ENCODE assay signal across 16 cellular contexts in the genomic region with DNA sequence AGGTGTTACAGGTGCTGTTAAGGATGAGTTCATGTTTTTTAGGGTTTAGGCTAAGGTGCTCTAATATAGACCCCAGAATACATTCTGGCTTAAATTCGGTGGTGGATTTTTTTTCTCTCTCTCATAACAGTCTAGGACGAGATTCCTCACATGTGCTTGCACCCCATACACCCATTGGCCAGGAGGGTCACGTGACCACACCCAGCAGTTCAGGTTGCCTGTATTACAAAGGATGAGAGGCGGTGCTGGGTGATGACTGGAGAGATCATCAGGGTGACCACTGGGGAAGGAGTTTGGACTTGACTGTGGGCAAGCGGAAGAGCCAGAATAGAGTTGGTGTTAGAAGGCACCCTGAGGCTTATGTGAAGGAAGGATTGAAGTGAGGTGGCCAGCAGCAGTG. TPM values are rescaled to one million over a fixed set of nuclear protein-coding genes. Genes with fewer than 3 reads are reported as not detected.
DNase-seq lines count a peak whose midpoint lies in the region; ATAC-seq, FAIRE-seq and TF ChIP-seq lines count a peak whose summit lies in the region.
"Had no signal": no experiment of that assay in that cellular context is flagged by ENCODE, and none has a peak within 500 bp of the region (broad histone marks: within the 10 kb centered on the region; RNA-seq: fewer than 3 reads in every experiment).

No MANE protein-coding gene starts in this region.

- peaks cover 76% of the 10 kb centered on the region for H3K36me3 Mint-ChIP-seq in T-helper 1 cell treated with Interleukin-12 subunit alpha and Interleukin-12 subunit beta and Interleukin-4 antibody, amounts not matched to agents 30 μg/mL and 1 μg/mL, for 36 hours (ENCODE audit: low read depth)
- peaks cover 34 to 76% (median 48%) of the 10 kb centered on the region in 5 donors for H3K36me3 Mint-ChIP-seq in naive thymus-derived CD4-positive, alpha-beta T cell

- H4K8ac ChIP-seq in H1 (ENCODE audit: extremely low read depth, insufficient read depth, low read length) = no peak overlapping the region

- TF ChIP-seq RAD21 in Ishikawa (IDR thresholded peaks at IDR 0.05; ENCODE audit: low read depth) = no peak
- no peak for TF ChIP-seq RAD21 in H1 (IDR thresholded peaks at IDR 0.05 in 1 of 2, conservative IDR thresholded peaks at IDR 0.05 in 1 of 2; ENCODE audit: low read depth in 2 of 2, low read length in 2 of 2)

- no peak overlapping the region for H2BK15ac ChIP-seq in H1 (ENCODE audit: low read length)

- CTCF ChIA-PET in H1 (lab: Charles Lee; ENCODE audit: partially characterized antibody) = interaction anchor here (1.3 kb wide), 1 partner anchor 12 kb away, joined by 4 read pairs; no protein-coding TSS in a partner anchor
- CTCF ChIA-PET in naive thymus-derived CD4-positive, alpha-beta T cell (lab: Charles Lee) = no interaction called here

- TF ChIP-seq CTCF in H1 (IDR thresholded peaks at IDR 0.05; ENCODE audit: control extremely low read depth in 1 of 3, insufficient read depth in 1 of 3, low read depth in 1 of 3, low read length in 3 of 3) = no peak

- H3K4me1 Mint-ChIP-seq in T-helper 1 cell treated with Interleukin-12 subunit alpha and Interleukin-12 subunit beta and Interleukin-4 antibody, amounts not matched to agents 30 μg/mL and 1 μg/mL, for 36 hours (ENCODE audit: low read depth) = no peaks in the 10 kb centered on the region
- H3K4me1 Mint-ChIP-seq in naive thymus-derived CD4-positive, alpha-beta T cell = peaks cover 0 to 11% (median 4%) of the 10 kb centered on the region in 7 donors
- H3K4me1 Mint-ChIP-seq: H9 had no signal

- H3K27me3 Mint-ChIP-seq in T-helper 1 cell treated with Interleukin-12 subunit alpha and Interleukin-12 subunit beta and Interleukin-4 antibody, amounts not matched to agents 30 μg/mL and 1 μg/mL, for 36 hours (ENCODE audit: low read depth) = no peaks in the 10 kb centered on the region
- H3K27me3 Mint-ChIP-seq in naive thymus-derived CD4-positive, alpha-beta T cell = no peaks in the 10 kb centered on the region

- intact Hi-C loops in naive thymus-derived CD4-positive, alpha-beta T cell (cut with micrococcal nuclease) = no loop called here

- ATAC-seq in naive thymus-derived CD4-positive, alpha-beta T cell = no peak

- DNase-seq in T-helper 1 cell = no peak
- no peak for DNase-seq in H1 (ENCODE audit: low read depth in 1 of 2, low spot score in 2 of 2)
- DNase-seq in naive thymus-derived CD4-positive, alpha-beta T cell = no peak
- DNase-seq in COLO668 (lab: John Stamatoyannopoulos, UW; ENCODE audit: unreplicated experiment) = no peak
- DNase-seq in activated gamma-delta T cell treated with Interleukin-2 at 50 U/mL for 16 hours = no peak
- no peak for DNase-seq in effector memory CD4-positive, alpha-beta T cell
- DNase-seq: DMS153, H9, NCI-H1436 treated with DMSO at 0.1 percent for 48 hours, NCI-H2081, NCI-H524 had no signal

- 84% methylated on average over 5 of the region's 5 CpGs; no CpG with 5 or more reads in 1 of the 2 experiments for WGBS in H1 (ENCODE audit: extremely low coverage in 1 of 2, insufficient coverage in 1 of 2, insufficient read length in 1 of 2, insufficient replicate concordance in 2 of 2, low coverage in 1 of 2, low lambda C conversion rate in 2 of 2, missing lambda C conversion rate in 1 of 2), 2 experiments

- H3K23me2 ChIP-seq in H1 (ENCODE audit: low read depth, low read length) = no peaks in the 10 kb centered on the region

- no peak overlapping the region for H3K4ac ChIP-seq in H1 (replicated peaks; ENCODE audit: insufficient read length, low read depth, low read length)

- H2BK120ac ChIP-seq in H1 (replicated peaks; ENCODE audit: low read depth, low read length) = no peak overlapping the region

- H3K27me3 ChIP-seq in H1 (replicated peaks in 1 of 4; ENCODE audit: control insufficient read depth in 3 of 4, extremely low read depth in 1 of 4, insufficient read depth in 3 of 4, low read length in 3 of 4) = no peaks in the 10 kb centered on the region
- no peaks in the 10 kb centered on the region for H3K27me3 ChIP-seq in naive thymus-derived CD4-positive, alpha-beta T cell (ENCODE audit: control insufficient read depth in 2 of 2, insufficient read depth in 2 of 2, low read length in 2 of 2)
- H3K27me3 ChIP-seq in effector memory CD4-positive, alpha-beta T cell (replicated peaks; ENCODE audit: control insufficient read depth, insufficient read depth, low read length, poor library complexity, severe bottlenecking) = no peaks in the 10 kb centered on the region
- H3K27me3 ChIP-seq: BLaER1 treated with 17β-estradiol and CSF1 and Interleukin-3, amounts not matched to agents 10 nM and 100 nM had no signal

- no peak overlapping the region for H3K4me2 ChIP-seq in H1 (ENCODE audit: insufficient read depth in 1 of 2, low read depth in 2 of 2, low read length in 2 of 2)
- H3K4me2 ChIP-seq: BLaER1 treated with 17β-estradiol and CSF1 and Interleukin-3, amounts not matched to agents 10 nM and 100 nM had no signal

- peak overlapping the region; percentile 6 for H3K27ac Mint-ChIP-seq in T-helper 1 cell treated with Interleukin-12 subunit alpha and Interleukin-12 subunit beta and Interleukin-4 antibody, amounts not matched to agents 30 μg/mL and 1 μg/mL, for 36 hours
- H3K27ac Mint-ChIP-seq in naive thymus-derived CD4-positive, alpha-beta T cell = peak overlapping the region in 5 of 9 donors; percentile 5 to 58 (median 33)

- no peaks in the 10 kb centered on the region for H3K9me3 Mint-ChIP-seq in T-helper 1 cell treated with Interleukin-12 subunit alpha and Interleukin-12 subunit beta and Interleukin-4 antibody, amounts not matched to agents 30 μg/mL and 1 μg/mL, for 36 hours
- peaks cover 0 to 5% (median 0%) of the 10 kb centered on the region in 11 donors for H3K9me3 Mint-ChIP-seq in naive thymus-derived CD4-positive, alpha-beta T cell
- H3K9me3 Mint-ChIP-seq: H9 had no signal

- no peak overlapping the region for H3K14ac ChIP-seq in H1 (ENCODE audit: insufficient read length)

- no peak overlapping the region for H2BK5ac ChIP-seq in H1 (ENCODE audit: low read depth, low read length)

- no peak overlapping the region for H4K5ac ChIP-seq in H1 (ENCODE audit: insufficient read length, low read depth, low read length)

- H3K79me1 ChIP-seq in H1 (ENCODE audit: low read depth, low read length) = peaks cover 5% of the 10 kb centered on the region

- POLR2A ChIA-PET in H1 (lab: Charles Lee; ENCODE audit: partially characterized antibody) = interaction anchor here (0.6 kb wide), 1 partner anchor 25 kb away, joined by 3 read pairs; no protein-coding TSS in a partner anchor
- POLR2A ChIA-PET in naive thymus-derived CD4-positive, alpha-beta T cell (lab: Charles Lee) = no interaction called here

- H3K4me3 Mint-ChIP-seq in T-helper 1 cell treated with Interleukin-12 subunit alpha and Interleukin-12 subunit beta and Interleukin-4 antibody, amounts not matched to agents 30 μg/mL and 1 μg/mL, for 36 hours = no peak overlapping the region
- peak overlapping the region in 2 of 10 donors; percentile 7 to 27 for H3K4me3 Mint-ChIP-seq in naive thymus-derived CD4-positive, alpha-beta T cell
- H3K4me3 Mint-ChIP-seq: H9 had no signal

- peaks cover 55 to 97% (median 90%) of the 10 kb centered on the region in 4 experiments for H3K36me3 ChIP-seq in H1 (ENCODE audit: control insufficient read depth in 2 of 4, insufficient read depth in 4 of 4, low read length in 3 of 4)
- H3K36me3 ChIP-seq in naive thymus-derived CD4-positive, alpha-beta T cell (ENCODE audit: control insufficient read depth in 2 of 3, insufficient read depth in 3 of 3, low read length in 3 of 3) = peaks cover 63 to 98% (median 75%) of the 10 kb centered on the region in 3 experiments
- H3K36me3 ChIP-seq in effector memory CD4-positive, alpha-beta T cell (ENCODE audit: control insufficient read depth, insufficient read depth, low read length) = peaks cover 99% of the 10 kb centered on the region

- TF ChIP-seq EP300 in Ishikawa (IDR thresholded peaks at IDR 0.05; ENCODE audit: borderline replicate concordance) (no peak), H1 (IDR thresholded peaks at IDR 0.05; ENCODE audit: borderline replicate concordance in 1 of 2, low read depth in 2 of 2, low read length in 2 of 2) (no peak)

- H4K20me1 ChIP-seq in H1 (replicated peaks in 1 of 2; ENCODE audit: control insufficient read depth in 1 of 2, insufficient read depth in 2 of 2, low read length in 2 of 2) = peaks cover 2 to 11% of the 10 kb centered on the region in 2 experiments

- no peaks in the 10 kb centered on the region for H3K4me1 ChIP-seq in H1 (replicated peaks in 1 of 4; ENCODE audit: control insufficient read depth in 3 of 4, insufficient read depth in 4 of 4, low read length in 3 of 4)
- no peaks in the 10 kb centered on the region for H3K4me1 ChIP-seq in naive thymus-derived CD4-positive, alpha-beta T cell (ENCODE audit: control insufficient read depth in 2 of 2, insufficient read depth in 2 of 2, low read length in 2 of 2)
- H3K4me1 ChIP-seq in effector memory CD4-positive, alpha-beta T cell (ENCODE audit: control insufficient read depth, insufficient read depth, low read length, poor library complexity, severe bottlenecking) = no peaks in the 10 kb centered on the region
- H3K4me1 ChIP-seq: BLaER1 treated with 17β-estradiol and CSF1 and Interleukin-3, amounts not matched to agents 10 nM and 100 nM had no signal

- no peak overlapping the region for H4K91ac ChIP-seq in H1 (replicated peaks; ENCODE audit: insufficient read length, low read length)

- no peaks in the 10 kb centered on the region for H3K9me3 ChIP-seq in H1 (ENCODE audit: insufficient read depth in 2 of 2, low read depth in 1 of 2, low read length in 1 of 2)
- H3K9me3 ChIP-seq in naive thymus-derived CD4-positive, alpha-beta T cell (ENCODE audit: control insufficient read depth in 2 of 3, low read length in 3 of 3) = no peaks in the 10 kb centered on the region
- H3K9me3 ChIP-seq in effector memory CD4-positive, alpha-beta T cell (ENCODE audit: control insufficient read depth, low read length) = no peaks in the 10 kb centered on the region
- H3K9me3 ChIP-seq: BLaER1 treated with 17β-estradiol and CSF1 and Interleukin-3, amounts not matched to agents 10 nM and 100 nM had no signal

- TF ChIP-seq POLR2A in H1 (IDR thresholded peaks at IDR 0.05; ENCODE audit: control extremely low read depth in 1 of 2, low read depth in 2 of 2, low read length in 2 of 2) = no peak

- no peak overlapping the region for H3K9ac ChIP-seq in H1 (replicated peaks in 1 of 4; ENCODE audit: extremely low read depth in 1 of 4, low read depth in 3 of 4, low read length in 3 of 4)
- H3K9ac ChIP-seq: BLaER1 treated with 17β-estradiol and CSF1 and Interleukin-3, amounts not matched to agents 10 nM and 100 nM had no signal

- no peak overlapping the region for H3K27ac ChIP-seq in H1 (ENCODE audit: low read depth, low read length)
- no peak overlapping the region for H3K27ac ChIP-seq in naive thymus-derived CD4-positive, alpha-beta T cell (ENCODE audit: low read depth, low read length)
- H3K27ac ChIP-seq in effector memory CD4-positive, alpha-beta T cell (ENCODE audit: insufficient read depth, low read length, poor library complexity, severe bottlenecking) = no peak overlapping the region
- H3K27ac ChIP-seq: 22Rv1; BLaER1 treated with 17β-estradiol and CSF1 and Interleukin-3, amounts not matched to agents 10 nM and 100 nM had no signal

- no peak overlapping the region for H3K56ac ChIP-seq in H1 (replicated peaks; ENCODE audit: insufficient read length, low read depth, low read length)

- H2AK5ac ChIP-seq in H1 (ENCODE audit: low read depth, low read length) = no peak overlapping the region

- no peak overlapping the region for H2BK12ac ChIP-seq in H1 (ENCODE audit: low read depth, low read length)

- no peak overlapping the region for H3K18ac ChIP-seq in H1 (ENCODE audit: extremely low read depth, low read length)

- H3K4me3 ChIP-seq in H1 (ENCODE audit: extremely low read depth in 1 of 4, insufficient read depth in 2 of 4, low read depth in 3 of 4, low read length in 4 of 4) = no peak overlapping the region
- H3K4me3 ChIP-seq in naive thymus-derived CD4-positive, alpha-beta T cell (ENCODE audit: low read length) = no peak overlapping the region
- H3K4me3 ChIP-seq in effector memory CD4-positive, alpha-beta T cell (ENCODE audit: insufficient read depth, low read depth, low read length, poor library complexity, severe bottlenecking) = no peak overlapping the region
- H3K4me3 ChIP-seq: BLaER1 treated with 17β-estradiol and CSF1 and Interleukin-3, amounts not matched to agents 10 nM and 100 nM had no signal

- H2BK20ac ChIP-seq in H1 (ENCODE audit: low read length) = no peak overlapping the region

- FAIRE-seq in H1 (lab: Jason Lieb, UNC) = no peak
- FAIRE-seq: RCC 7860 had no signal

- no peaks in the 10 kb centered on the region; a peak in 1 of 4 replicates for H3K79me2 ChIP-seq in H1 (ENCODE audit: control insufficient read depth in 1 of 2, insufficient read depth in 2 of 2, low read length in 2 of 2)

- H3K23ac ChIP-seq in H1 (ENCODE audit: insufficient read length) = no peak overlapping the region

- H2AFZ ChIP-seq in H1 (ENCODE audit: low read length) = no peak overlapping the region

RNA-seq across cellular contexts. Expression of a gene that starts 27.7 kb away (rescaled TPM):
- 378 and 382 TPM in 2 replicates for total RNA-seq in H1 (2021; fragmentation: NEBNext Ultra II Directional; extraction: Animal tissue kit (Norgen Biotek cat#: 25700))
- polyA plus RNA-seq in H1 (2011; rRNA removed) = 380 and 428 TPM in 2 replicates
- 289 TPM for polyA plus RNA-seq in H1 (2011; cell fraction: cytosol; rRNA removed)
- polyA plus RNA-seq in H1 (2011; cell fraction: nucleus; rRNA removed) = 373 TPM
- 423 to 640 TPM (median 550 TPM) in 4 replicates for polyA plus RNA-seq in H1 (2012, experiment 1 of 2)
- polyA plus RNA-seq in H1 (2012, experiment 2 of 2) = 425 TPM
- polyA plus RNA-seq in H1 (2013, experiment 1 of 2) = 133 TPM
- 118 TPM for polyA plus RNA-seq in H1 (2013, experiment 2 of 2)
- polyA minus RNA-seq in H1 (2011; rRNA and poly(A)+ RNA removed) = 389 and 467 TPM in 2 replicates
- 311 TPM for polyA minus RNA-seq in H1 (2011; cell fraction: cytosol; rRNA and poly(A)+ RNA removed)
- 219 TPM for polyA minus RNA-seq in H1 (2011; cell fraction: nucleus; rRNA and poly(A)+ RNA removed)
- 100 to 1,000 TPM; 156 to 215 (median 168) TPM for total RNA-seq in naive thymus-derived CD4-positive, alpha-beta T cell
- 100 to 1,000 TPM; 148 to 165 TPM for polyA plus RNA-seq in naive thymus-derived CD4-positive, alpha-beta T cell

RNA-seq across cellular contexts. Expression of a gene that starts 46.2 kb away (rescaled TPM):
- total RNA-seq in H1 (2021; fragmentation: NEBNext Ultra II Directional; extraction: Animal tissue kit (Norgen Biotek cat#: 25700)) = 27.2 and 31.9 TPM in 2 replicates
- 5.6 and 6.8 TPM in 2 replicates for polyA plus RNA-seq in H1 (2011; rRNA removed)
- polyA plus RNA-seq in H1 (2011; cell fraction: cytosol; rRNA removed) = 5.6 TPM
- 24.0 TPM for polyA plus RNA-seq in H1 (2011; cell fraction: nucleus; rRNA removed)
- polyA plus RNA-seq in H1 (2012, experiment 1 of 2) = 13.4 to 26.7 TPM (median 14.4 TPM) in 4 replicates
- 9.3 TPM for polyA plus RNA-seq in H1 (2012, experiment 2 of 2)
- 24.7 TPM for polyA plus RNA-seq in H1 (2013, experiment 1 of 2)
- 21.6 TPM for polyA plus RNA-seq in H1 (2013, experiment 2 of 2)
- 25.2 and 31.2 TPM in 2 replicates for polyA minus RNA-seq in H1 (2011; rRNA and poly(A)+ RNA removed)
- 10.9 TPM for polyA minus RNA-seq in H1 (2011; cell fraction: cytosol; rRNA and poly(A)+ RNA removed)
- polyA minus RNA-seq in H1 (2011; cell fraction: nucleus; rRNA and poly(A)+ RNA removed) = 28.6 TPM
- total RNA-seq in naive thymus-derived CD4-positive, alpha-beta T cell = 10 to 100 TPM; 20.1 to 57.5 (median 27.4) TPM
- polyA plus RNA-seq in naive thymus-derived CD4-positive, alpha-beta T cell = 10 to 100 TPM; 10.2 to 21.2 TPM

RNA-seq across cellular contexts. Expression of a gene that starts 51.8 kb away (rescaled TPM):
- total RNA-seq in H1 (2021; fragmentation: NEBNext Ultra II Directional; extraction: Animal tissue kit (Norgen Biotek cat#: 25700)) = 31.9 and 34.6 TPM in 2 replicates
- polyA plus RNA-seq in H1 (2011; rRNA removed) = 4.5 and 8.3 TPM in 2 replicates
- polyA plus RNA-seq in H1 (2011; cell fraction: cytosol; rRNA removed) = 12.2 TPM
- 5.2 TPM for polyA plus RNA-seq in H1 (2011; cell fraction: nucleus; rRNA removed)
- polyA plus RNA-seq in H1 (2012, experiment 1 of 2) = 20.2 to 45.4 TPM (median 22.6 TPM) in 4 replicates
- polyA plus RNA-seq in H1 (2012, experiment 2 of 2) = 1.3 TPM
- 22.4 TPM for polyA plus RNA-seq in H1 (2013, experiment 1 of 2)
- polyA plus RNA-seq in H1 (2013, experiment 2 of 2) = 22.3 TPM
- polyA minus RNA-seq in H1 (2011; rRNA and poly(A)+ RNA removed) = 21.4 and 33.2 TPM in 2 replicates
- 21.5 TPM for polyA minus RNA-seq in H1 (2011; cell fraction: cytosol; rRNA and poly(A)+ RNA removed)
- 35.4 TPM for polyA minus RNA-seq in H1 (2011; cell fraction: nucleus; rRNA and poly(A)+ RNA removed)
- total RNA-seq in naive thymus-derived CD4-positive, alpha-beta T cell = 10 to 100 TPM; 24.7 to 59.6 (median 41.4) TPM
- 10 to 100 TPM; 65.0 to 79.3 TPM for polyA plus RNA-seq in naive thymus-derived CD4-positive, alpha-beta T cell
